ENCODE assay signal across 13 cellular contexts in the genomic region with DNA sequence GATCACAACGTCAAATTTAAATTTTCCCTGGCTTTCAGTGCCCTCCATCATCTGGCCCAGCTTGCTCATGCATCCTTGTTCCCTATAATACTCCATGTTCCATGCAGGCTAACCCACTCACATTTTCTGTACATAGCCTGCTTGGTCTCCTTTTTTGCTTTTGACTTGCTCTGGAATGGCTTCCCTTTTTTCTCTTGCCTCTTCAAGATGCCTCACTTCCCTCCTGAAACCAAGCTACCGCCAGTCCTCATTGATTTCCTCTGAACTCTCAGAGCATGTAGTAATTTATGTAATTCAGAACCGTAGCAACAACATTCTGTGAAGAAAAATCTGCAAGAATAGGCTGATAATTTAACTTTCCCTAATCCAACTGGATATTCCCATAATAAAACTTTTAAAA. TPM values are rescaled to one million over a fixed set of nuclear protein-coding genes. Genes with fewer than 3 reads are reported as not detected.
A peak's percentile ranks its signal among the peaks of the same experiment; 100 is the strongest.
DNase-seq lines count a peak whose midpoint lies in the region; ATAC-seq and TF ChIP-seq lines count a peak whose summit lies in the region.
"Had no signal": no experiment of that assay in that cellular context is flagged by ENCODE, and none has a peak within 500 bp of the region (broad histone marks: within the 10 kb centered on the region; RNA-seq: fewer than 3 reads in every experiment).

No MANE protein-coding gene starts in this region.

- peaks cover 20 to 96% (median 68%) of the 10 kb centered on the region in 4 donors for H3K4me1 Mint-ChIP-seq in CD4-positive, CD25-positive, alpha-beta regulatory T cell
- peaks cover 78% of the 10 kb centered on the region for H3K4me1 Mint-ChIP-seq in activated T-helper 1 cell treated with anti-CD3 and anti-CD28 coated beads, Interleukin-12 subunit alpha, Interleukin-12 subunit beta, Interleukin-2, Interleukin-4 antibody, amounts not matched to agents 30 ng/mL and 10 ng/mL and 1 ng/mL, durations not matched to agents 14 hours and 24 hours and 36 hours (ENCODE audit: low read depth)
- H3K4me1 Mint-ChIP-seq in naive B cell = peaks cover 48 to 91% (median 75%) of the 10 kb centered on the region in 3 donors

- H3K9me3 Mint-ChIP-seq in CD4-positive, CD25-positive, alpha-beta regulatory T cell = no peaks in the 10 kb centered on the region
- no peaks in the 10 kb centered on the region for H3K9me3 Mint-ChIP-seq in activated T-helper 1 cell treated with anti-CD3 and anti-CD28 coated beads, Interleukin-12 subunit alpha, Interleukin-12 subunit beta, Interleukin-2, Interleukin-4 antibody, amounts not matched to agents 30 ng/mL and 10 ng/mL and 1 ng/mL, durations not matched to agents 14 hours and 24 hours and 36 hours
- no peaks in the 10 kb centered on the region for H3K9me3 Mint-ChIP-seq in naive B cell

- ATAC-seq in CD4-positive, CD25-positive, alpha-beta regulatory T cell (ENCODE audit: low read depth in 2 of 2) = no peak
- peak; percentile 74 to 84 for ATAC-seq in naive B cell (ENCODE audit: low read depth in 2 of 2)

- peaks cover 99% of the 10 kb centered on the region for H4K20me1 ChIP-seq in SK-N-SH (ENCODE audit: insufficient read depth)

- no peak overlapping the region for H3K4me2 ChIP-seq in SK-N-SH

- peaks cover 100% of the 10 kb centered on the region for H3K79me2 ChIP-seq in SK-N-SH (ENCODE audit: insufficient read depth)

- peak overlapping the region; percentile 87 to 95 (median 93) for H3K27ac Mint-ChIP-seq in CD4-positive, CD25-positive, alpha-beta regulatory T cell
- H3K27ac Mint-ChIP-seq in activated T-helper 1 cell treated with anti-CD3 and anti-CD28 coated beads, Interleukin-12 subunit alpha, Interleukin-12 subunit beta, Interleukin-2, Interleukin-4 antibody, amounts not matched to agents 30 ng/mL and 10 ng/mL and 1 ng/mL, durations not matched to agents 14 hours and 24 hours and 36 hours = peak overlapping the region; percentile 68
- H3K27ac Mint-ChIP-seq in naive B cell = peak overlapping the region; percentile 18 to 94 (median 51)

- no peak overlapping the region for H3K9ac ChIP-seq in SK-N-SH

- POLR2A ChIA-PET in HEK293 (lab: Yijun Ruan, JAX) = interaction anchor here (1.6 kb wide), 1 partner anchor 10 kb away, joined by 3 read pairs; a partner anchor contains a TSS
- POLR2A ChIA-PET in SK-N-SH (lab: Yijun Ruan, JAX) = no interaction called here

- peaks cover 40% of the 10 kb centered on the region for H3K36me3 Mint-ChIP-seq in CD4-positive, CD25-positive, alpha-beta regulatory T cell
- peaks cover 45% of the 10 kb centered on the region for H3K36me3 Mint-ChIP-seq in activated T-helper 1 cell treated with anti-CD3 and anti-CD28 coated beads, Interleukin-12 subunit alpha, Interleukin-12 subunit beta, Interleukin-2, Interleukin-4 antibody, amounts not matched to agents 30 ng/mL and 10 ng/mL and 1 ng/mL, durations not matched to agents 14 hours and 24 hours and 36 hours (ENCODE audit: low read depth)
- peaks cover 16 to 22% of the 10 kb centered on the region in 2 donors for H3K36me3 Mint-ChIP-seq in naive B cell

- peak overlapping the region; percentile 54 for H3K4me3 ChIP-seq in CD4-positive, CD25-positive, alpha-beta regulatory T cell (ENCODE audit: low read depth, low read length)
- H3K4me3 ChIP-seq in HEK293 (ENCODE audit: low read depth, low read length) = no peak overlapping the region
- no peak overlapping the region for H3K4me3 ChIP-seq in SK-N-SH (ENCODE audit: low read depth in 2 of 2, low read length in 1 of 2)
- no peak overlapping the region for H3K4me3 ChIP-seq in uterus

- H3K9me2 ChIP-seq in SK-N-SH = no peaks in the 10 kb centered on the region

- no peak for TF ChIP-seq CTCF in HEK293 (tag by site-specific recombination; IDR thresholded peaks at IDR 0.05)
- no peak for TF ChIP-seq CTCF in SK-N-SH (IDR thresholded peaks at IDR 0.05)
- TF ChIP-seq CTCF in uterus (IDR thresholded peaks at IDR 0.05) = no peak

- TF ChIP-seq RAD21 in SK-N-SH (IDR thresholded peaks at IDR 0.05; ENCODE audit: low read length) = no peak

- no peaks in the 10 kb centered on the region for H3K27me3 Mint-ChIP-seq in CD4-positive, CD25-positive, alpha-beta regulatory T cell
- H3K27me3 Mint-ChIP-seq in activated T-helper 1 cell treated with anti-CD3 and anti-CD28 coated beads, Interleukin-12 subunit alpha, Interleukin-12 subunit beta, Interleukin-2, Interleukin-4 antibody, amounts not matched to agents 30 ng/mL and 10 ng/mL and 1 ng/mL, durations not matched to agents 14 hours and 24 hours and 36 hours (ENCODE audit: insufficient read depth) = no peaks in the 10 kb centered on the region
- H3K27me3 Mint-ChIP-seq in naive B cell = no peaks in the 10 kb centered on the region

- peak overlapping the region; percentile 60 for H3K27ac ChIP-seq in CD4-positive, CD25-positive, alpha-beta regulatory T cell (ENCODE audit: insufficient read depth, low read length, poor library complexity, severe bottlenecking)
- H3K27ac ChIP-seq in HEK293 (ENCODE audit: extremely low read depth, low read depth, low read length) = no peak overlapping the region
- H3K27ac ChIP-seq in SK-N-SH (ENCODE audit: low read depth in 2 of 2, low read length in 1 of 2) = no peak overlapping the region
- H3K27ac ChIP-seq in uterus = no peak overlapping the region

- intact Hi-C loops in activated T-helper 1 cell treated with anti-CD3 and anti-CD28 coated beads, Interleukin-12 subunit alpha, Interleukin-12 subunit beta, Interleukin-2, Interleukin-4 antibody, amounts not matched to agents 30 ng/mL and 10 ng/mL and 1 ng/mL, durations not matched to agents 14 hours and 24 hours and 36 hours (cut with micrococcal nuclease) = loop anchor here (1.0 kb wide), 1 partner anchor 8 kb away; no protein-coding TSS in a partner anchor
- intact Hi-C loops in uterus (cut with DNase I; ENCODE audit: low total_unique reads) = no loop called here

- no peak for DNase-seq in CD4-positive, CD25-positive, alpha-beta regulatory T cell
- no peak for DNase-seq in activated T-helper 1 cell treated with anti-CD3 and anti-CD28 coated beads, Interleukin-12 subunit alpha, Interleukin-12 subunit beta, Interleukin-2, Interleukin-4 antibody, amounts not matched to agents 30 ng/mL and 10 ng/mL and 1 ng/mL, durations not matched to agents 14 hours and 24 hours and 36 hours (ENCODE audit: low spot score)
- DNase-seq in naive B cell (no peak), SK-N-SH (no peak), uterus (no peak)
- DNase-seq in stimulated activated CD4-positive, alpha-beta T cell treated with anti-CD3 and anti-CD28 coated beads, Interleukin-12 subunit alpha, Interleukin-12 subunit beta, amount 100 ng/mL, for 4 hours = no peak
- no peak for DNase-seq in activated effector memory CD4-positive, alpha-beta T cell treated with anti-CD3 and anti-CD28 coated beads, Interleukin-2, amount 50 U/mL, for 16 hours
- DNase-seq: GOT3; NCI-H1694 treated with DMSO at 0.1 percent for 48 hours; OCI-M1; retina; stimulated activated CD4-positive, alpha-beta T cell treated with anti-CD3 and anti-CD28 coated beads, Interleukin-4, amount 100 ng/mL, for 4 hours had no signal

- H2AFZ ChIP-seq in SK-N-SH (ENCODE audit: low read depth) = no peak overlapping the region

- H3K4me3 Mint-ChIP-seq in CD4-positive, CD25-positive, alpha-beta regulatory T cell = peak overlapping the region; percentile 79 to 87 (median 81)
- H3K4me3 Mint-ChIP-seq in activated T-helper 1 cell treated with anti-CD3 and anti-CD28 coated beads, Interleukin-12 subunit alpha, Interleukin-12 subunit beta, Interleukin-2, Interleukin-4 antibody, amounts not matched to agents 30 ng/mL and 10 ng/mL and 1 ng/mL, durations not matched to agents 14 hours and 24 hours and 36 hours = peak overlapping the region; percentile 15
- H3K4me3 Mint-ChIP-seq in naive B cell = peak overlapping the region; percentile 10 to 75 (median 56)

- WGBS in SK-N-SH (ENCODE audit: low lambda C conversion rate) = 92% methylated on average over 3 of the region's 3 CpGs

- CTCF ChIA-PET in HEK293 (lab: Yijun Ruan, JAX) (interaction anchor here (0.6 to 2.3 kb wide), 5 partner anchors 12 to 1563 kb away, joined by 3 to 17 read pairs (median 4); no protein-coding TSS in a partner anchor), SK-N-SH (lab: Yijun Ruan, JAX) (interaction anchor here (1.4 to 3.6 kb wide), 3 partner anchors 19 to 102 kb away, joined by 3 to 10 read pairs (median 3); no protein-coding TSS in a partner anchor)

- peaks cover 7% of the 10 kb centered on the region for H3F3A ChIP-seq in SK-N-SH (replicated peaks; ENCODE audit: insufficient read depth)

- no peaks in the 10 kb centered on the region for H3K27me3 ChIP-seq in CD4-positive, CD25-positive, alpha-beta regulatory T cell (ENCODE audit: control insufficient read depth, insufficient read depth, low read length)
- H3K27me3 ChIP-seq in SK-N-SH (ENCODE audit: insufficient read depth) (no peaks in the 10 kb centered on the region), uterus (no peaks in the 10 kb centered on the region)

- H3K9me3 ChIP-seq in CD4-positive, CD25-positive, alpha-beta regulatory T cell (ENCODE audit: control insufficient read depth in 2 of 2, low read length in 2 of 2) = no peaks in the 10 kb centered on the region
- H3K9me3 ChIP-seq in HEK293 (ENCODE audit: control insufficient read depth, insufficient read depth, low read depth, low read length) = no peaks in the 10 kb centered on the region
- no peaks in the 10 kb centered on the region for H3K9me3 ChIP-seq in SK-N-SH
- no peaks in the 10 kb centered on the region for H3K9me3 ChIP-seq in uterus

- no peak for TF ChIP-seq POLR2A in uterus (IDR thresholded peaks at IDR 0.05)

- H3K4me1 ChIP-seq in CD4-positive, CD25-positive, alpha-beta regulatory T cell (ENCODE audit: control insufficient read depth, insufficient read depth, low read length, poor library complexity, severe bottlenecking) = peaks cover 90% of the 10 kb centered on the region
- no peaks in the 10 kb centered on the region for H3K4me1 ChIP-seq in HEK293 (ENCODE audit: control insufficient read depth, insufficient read depth, low read length)
- H3K4me1 ChIP-seq in SK-N-SH (ENCODE audit: control insufficient read depth in 1 of 2, insufficient read depth in 2 of 2, low read depth in 1 of 2, low read length in 1 of 2) = no peaks in the 10 kb centered on the region
- peaks cover 0 to 9% of the 10 kb centered on the region in 2 donors for H3K4me1 ChIP-seq in uterus

- peaks cover 46% of the 10 kb centered on the region for H3K36me3 ChIP-seq in CD4-positive, CD25-positive, alpha-beta regulatory T cell (ENCODE audit: control insufficient read depth, insufficient read depth, low read length)
- H3K36me3 ChIP-seq in HEK293 (ENCODE audit: control insufficient read depth in 2 of 2, insufficient read depth in 1 of 2, low read length in 2 of 2) (peaks cover 0 to 45% of the 10 kb centered on the region in 2 experiments; a peak in 2 of 3 replicates), SK-N-SH (replicated peaks in 1 of 2; ENCODE audit: control insufficient read depth in 1 of 2, insufficient read depth in 2 of 2, low read length in 1 of 2) (peaks cover 7 to 32% of the 10 kb centered on the region in 2 experiments), uterus (no peaks in the 10 kb centered on the region)

- TF ChIP-seq EP300 in SK-N-SH (IDR thresholded peaks at IDR 0.05; ENCODE audit: borderline replicate concordance in 1 of 2, low read depth in 1 of 2, low read length in 1 of 2) = no peak

RNA-seq across cellular contexts. Expression of a gene that starts 10.3 kb away (rescaled TPM):
- 322 TPM for total RNA-seq in CD4-positive, CD25-positive, alpha-beta regulatory T cell
- polyA plus RNA-seq in CD4-positive, CD25-positive, alpha-beta regulatory T cell = 100 to 1,000 TPM; 608 to 806 (median 709) TPM
- 421 and 435 TPM in 2 replicates for total RNA-seq in activated T-helper 1 cell treated with anti-CD3 and anti-CD28 coated beads, Interleukin-12 subunit alpha, Interleukin-12 subunit beta, Interleukin-2, Interleukin-4 antibody, amounts not matched to agents 30 ng/mL and 10 ng/mL and 1 ng/mL, durations not matched to agents 14 hours and 24 hours and 36 hours
- polyA plus RNA-seq in naive B cell (ENCODE audit: low read depth in 6 of 6) = 100 to 1,000 TPM; 550 to 750 (median 592) TPM
- 244 and 330 TPM in 2 replicates for polyA plus RNA-seq in SK-N-SH (2012; rRNA removed)
- 301 and 309 TPM in 2 replicates for polyA plus RNA-seq in SK-N-SH (2012; cell fraction: cytosol; rRNA removed)
- 130 and 274 TPM in 2 replicates for polyA plus RNA-seq in SK-N-SH (2012; cell fraction: nucleus; rRNA removed)
- total RNA-seq in uterus = 100 to 1,000 TPM; 136 to 298 (median 224) TPM

RNA-seq across cellular contexts. Expression of a gene that starts 46.2 kb away (rescaled TPM):
- total RNA-seq in CD4-positive, CD25-positive, alpha-beta regulatory T cell = 44.2 TPM
- polyA plus RNA-seq in CD4-positive, CD25-positive, alpha-beta regulatory T cell = 100 to 1,000 TPM; 173 to 219 (median 201) TPM
- 101 and 110 TPM in 2 replicates for total RNA-seq in activated T-helper 1 cell treated with anti-CD3 and anti-CD28 coated beads, Interleukin-12 subunit alpha, Interleukin-12 subunit beta, Interleukin-2, Interleukin-4 antibody, amounts not matched to agents 30 ng/mL and 10 ng/mL and 1 ng/mL, durations not matched to agents 14 hours and 24 hours and 36 hours
- polyA plus RNA-seq in naive B cell (ENCODE audit: low read depth in 6 of 6) = 100 to 1,000 TPM; 110 to 213 (median 133) TPM
- polyA plus RNA-seq in SK-N-SH (2012; rRNA removed) = 26.0 and 37.6 TPM in 2 replicates
- 37.4 and 38.5 TPM in 2 replicates for polyA plus RNA-seq in SK-N-SH (2012; cell fraction: cytosol; rRNA removed)
- polyA plus RNA-seq in SK-N-SH (2012; cell fraction: nucleus; rRNA removed) = 11.1 and 21.7 TPM in 2 replicates
- 100 to 1,000 TPM in 2 of 4 donors, 10 to 100 TPM in 2; 81.7 to 123 (median 94.5) TPM for total RNA-seq in uterus

Comparison
In these comparisons a context has a peak if more than half of its experiments do, and no peak if none do; other contexts are left out.
1. ATAC-seq: peak in naive B cell (2 of 2); none in CD4-positive, CD25-positive, alpha-beta regulatory T cell (0 of 2).
2. H3K4me3 Mint-ChIP-seq: peak in every context shown above with its lines; median percentile 81 in CD4-positive, CD25-positive, alpha-beta regulatory T cell; 56 in naive B cell; 15 in activated T-helper 1 cell treated with anti-CD3 and anti-CD28 coated beads, Interleukin-12 subunit alpha, Interleukin-12 subunit beta, Interleukin-2, Interleukin-4 antibody, amounts not matched to agents 30 ng/mL and 10 ng/mL and 1 ng/mL, durations not matched to agents 14 hours and 24 hours and 36 hours.
3. Peak in every context shown above with its lines, with median percentiles within 50 percentile points of each other: H3K27ac Mint-ChIP-seq.